Comparison of ENCODE assay signal across 8 cellular contexts in the genomic region with DNA sequence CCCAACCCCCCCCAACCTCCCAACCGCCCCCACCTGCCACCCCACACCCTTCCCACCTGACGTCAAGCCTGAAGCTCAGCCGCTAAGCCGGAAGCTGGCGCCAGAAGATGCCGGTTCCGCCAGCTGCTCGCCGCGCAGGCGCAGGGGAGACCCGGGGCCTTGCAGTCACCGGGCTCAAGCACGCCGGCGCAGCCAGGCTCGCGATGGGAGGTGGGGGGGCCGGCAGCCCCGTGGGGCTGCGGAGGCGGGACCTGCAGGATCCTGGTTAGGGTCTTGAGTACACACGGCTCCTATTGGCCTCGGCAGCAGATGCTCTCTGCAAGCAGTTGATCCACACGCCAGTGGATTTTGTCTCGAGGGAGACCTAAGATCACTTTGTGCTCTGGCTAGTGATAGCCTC. TPM values are rescaled to one million over a fixed set of nuclear protein-coding genes. Genes with fewer than 3 reads are reported as not detected.
A peak's percentile ranks its signal among the peaks of the same experiment; 100 is the strongest.
DNase-seq lines count a peak whose midpoint lies in the region; ATAC-seq and TF ChIP-seq lines count a peak whose summit lies in the region.

Gene LIG4, minus strand, starts transcription at position 109 of the 400 bp plus-strand sequence. CDS start 4,268 bp downstream, outside the sequence.

- ATAC-seq in HG02759 (IDR thresholded peaks at IDR 0.05; ENCODE audit: unreplicated experiment) = peak; percentile 74
- peak; percentile 75 for ATAC-seq in activated naive CD8-positive, alpha-beta T cell treated with anti-CD3 and anti-CD28 coated beads, Interleukin-2, amount 50 U/mL, for 24 hours

- DNase-seq in GM12865 (ENCODE audit: low read depth) (peak; percentile 97), NCI-H1417 (lab: John Stamatoyannopoulos, UW) (peak; percentile 96 to 98 (median 98)), cardiac septum (ENCODE audit: low spot score) (peak; percentile 96), trophoblast cell (peak; percentile 86 to 89), tibial nerve (ENCODE audit: low spot score in 2 of 2) (peak; percentile 51 to 60)
- peak; percentile 90 for DNase-seq in activated naive CD8-positive, alpha-beta T cell treated with anti-CD3 and anti-CD28 coated beads, Interleukin-2, amount 50 U/mL, for 24 hours

- H3K9me3 Mint-ChIP-seq in activated naive CD8-positive, alpha-beta T cell treated with anti-CD3 and anti-CD28 coated beads, Interleukin-2, amount 50 U/mL, for 24 hours = peaks cover 11% of the 10 kb centered on the region

- peaks cover 9% of the 10 kb centered on the region for H3K79me1 ChIP-seq in trophoblast cell (ENCODE audit: low read length)

- H3K14ac ChIP-seq in trophoblast cell (ENCODE audit: low read length) = no peak within 1 kb of the TSS

- peak within 1 kb of the TSS; percentile 49 for H3K9ac ChIP-seq in SU-DHL-6 (ENCODE audit: low read length)
- peak within 1 kb of the TSS; percentile 47 for H3K9ac ChIP-seq in trophoblast cell (ENCODE audit: low read length)

- TF ChIP-seq POLR2A in tibial nerve (IDR thresholded peaks at IDR 0.05) = no peak

- peak in 1 of 2 donors; percentile 64 for TF ChIP-seq EP300 in tibial nerve (IDR thresholded peaks at IDR 0.05)

- H3K4me1 ChIP-seq in trophoblast cell (ENCODE audit: control insufficient read depth in 1 of 2, insufficient read depth in 2 of 2, low read length in 2 of 2) (peaks cover 0 to 2% of the 10 kb centered on the region in 2 experiments), tibial nerve (peaks cover 0 to 51% (median 32%) of the 10 kb centered on the region in 4 donors)

- H3K27ac ChIP-seq in SU-DHL-6 (ENCODE audit: low read depth, low read length) (peak within 1 kb of the TSS; percentile 58), trophoblast cell (ENCODE audit: low read depth, low read length) (no peak within 1 kb of the TSS), tibial nerve (peak within 1 kb of the TSS in 3 of 4 donors; percentile 27 to 73 (median 71))

- H3K79me2 ChIP-seq in SU-DHL-6 (ENCODE audit: insufficient read depth, low read length) = peaks cover 35% of the 10 kb centered on the region
- H3K79me2 ChIP-seq in trophoblast cell (ENCODE audit: control insufficient read depth, insufficient read depth, low read length, poor library complexity) = peaks cover 10% of the 10 kb centered on the region

- 0 out of 2 replicates have a peak, but pooled peaks cover 3% of the 10 kb centered on the region for H4K20me1 ChIP-seq in SU-DHL-6 (ENCODE audit: low read depth, low read length)

- H3K36me3 ChIP-seq in SU-DHL-6 (ENCODE audit: low read length) (peaks cover 15% of the 10 kb centered on the region; the same call in 1 of the 2 replicates), trophoblast cell (ENCODE audit: control insufficient read depth in 1 of 2, insufficient read depth in 2 of 2, low read length in 2 of 2) (no peaks in the 10 kb centered on the region), tibial nerve (peaks cover 0 to 8% (median 0%) of the 10 kb centered on the region in 3 donors)

- H3K27ac Mint-ChIP-seq in activated naive CD8-positive, alpha-beta T cell treated with anti-CD3 and anti-CD28 coated beads, Interleukin-2, amount 50 U/mL, for 24 hours = peak within 1 kb of the TSS; percentile 81

- H4K91ac ChIP-seq in trophoblast cell (ENCODE audit: low read depth, low read length) = no peak within 1 kb of the TSS

- H3F3A ChIP-seq in SU-DHL-6 (ENCODE audit: insufficient read depth) = peaks cover 24% of the 10 kb centered on the region

- H3K4me3 Mint-ChIP-seq in activated naive CD8-positive, alpha-beta T cell treated with anti-CD3 and anti-CD28 coated beads, Interleukin-2, amount 50 U/mL, for 24 hours = peak within 1 kb of the TSS; percentile 87

- peak within 1 kb of the TSS; percentile 22 for H4K12ac ChIP-seq in trophoblast cell (ENCODE audit: low read depth, low read length)

- H2AFZ ChIP-seq in SU-DHL-6 (ENCODE audit: low read depth, low read length, severe bottlenecking) (peak within 1 kb of the TSS; percentile 77), trophoblast cell (ENCODE audit: insufficient read depth, low read length, poor library complexity) (peak within 1 kb of the TSS; percentile 66)

- no peak within 1 kb of the TSS for H2BK120ac ChIP-seq in trophoblast cell (ENCODE audit: insufficient read depth, low read length, poor library complexity)

- H3K4me3 ChIP-seq in GM12865 (ENCODE audit: low read depth, low read length) (peak within 1 kb of the TSS; percentile 73), SU-DHL-6 (ENCODE audit: insufficient read depth, low read length, poor library complexity, severe bottlenecking) (peak within 1 kb of the TSS; percentile 73), trophoblast cell (ENCODE audit: low read depth, low read length) (peak within 1 kb of the TSS; percentile 83), tibial nerve (peak within 1 kb of the TSS; percentile 23 to 57 (median 50))

- H3K4me2 ChIP-seq in SU-DHL-6 (ENCODE audit: low read depth, low read length, poor library complexity, severe bottlenecking) (peak within 1 kb of the TSS; percentile 91), trophoblast cell (ENCODE audit: low read length) (peak within 1 kb of the TSS; percentile 91)

- H3K4ac ChIP-seq in trophoblast cell (ENCODE audit: low read depth, low read length) = no peak within 1 kb of the TSS

- no peak within 1 kb of the TSS for H2BK12ac ChIP-seq in trophoblast cell (ENCODE audit: low read length)

- no peaks in the 10 kb centered on the region for H3K9me2 ChIP-seq in SU-DHL-6 (replicated peaks; ENCODE audit: insufficient read depth, low read length)

- TF ChIP-seq CTCF in GM12865 (IDR thresholded peaks at IDR 0.05; ENCODE audit: insufficient read depth, low read depth, low read length, missing control alignments) = no peak
- TF ChIP-seq CTCF in SU-DHL-6 (IDR thresholded peaks at IDR 0.05; ENCODE audit: insufficient read depth, low read length, poor library complexity, severe bottlenecking) = no peak
- no peak for TF ChIP-seq CTCF in tibial nerve (IDR thresholded peaks at IDR 0.05)

- H3K27me3 ChIP-seq in SU-DHL-6 (ENCODE audit: low read length) (no peaks in the 10 kb centered on the region), trophoblast cell (ENCODE audit: insufficient read depth, low read length) (no peaks in the 10 kb centered on the region), tibial nerve (no peaks in the 10 kb centered on the region)

- no peak within 1 kb of the TSS for H2BK5ac ChIP-seq in trophoblast cell (ENCODE audit: low read depth, low read length, poor library complexity)

- peaks cover 3% of the 10 kb centered on the region for H3K27me3 Mint-ChIP-seq in activated naive CD8-positive, alpha-beta T cell treated with anti-CD3 and anti-CD28 coated beads, Interleukin-2, amount 50 U/mL, for 24 hours

- no peak within 1 kb of the TSS for H3K18ac ChIP-seq in trophoblast cell (ENCODE audit: low read length)

- WGBS in trophoblast cell (ENCODE audit: extremely low coverage, insufficient coverage, insufficient read length) = no CpG with 5 or more reads among the region's 26 CpGs
- 0 to 2% methylated on average over 3 to 23 of the region's 26 CpGs for WGBS in tibial nerve, 2 donors

- intact Hi-C loops in cardiac septum (cut with DNase I) = no loop called here

- H2AK5ac ChIP-seq in trophoblast cell (ENCODE audit: low read length) = no peak within 1 kb of the TSS

- no peaks in the 10 kb centered on the region for H3K9me3 ChIP-seq in SU-DHL-6 (ENCODE audit: insufficient read depth, low read length)
- no peaks in the 10 kb centered on the region for H3K9me3 ChIP-seq in trophoblast cell (ENCODE audit: insufficient read depth, low read depth, low read length)
- no peaks in the 10 kb centered on the region for H3K9me3 ChIP-seq in tibial nerve

- H3K4me1 Mint-ChIP-seq in activated naive CD8-positive, alpha-beta T cell treated with anti-CD3 and anti-CD28 coated beads, Interleukin-2, amount 50 U/mL, for 24 hours = peaks cover 54% of the 10 kb centered on the region

- H4K8ac ChIP-seq in trophoblast cell (ENCODE audit: low read depth, low read length) = peak within 1 kb of the TSS; percentile 66

- no peak within 1 kb of the TSS for H3K23ac ChIP-seq in trophoblast cell (ENCODE audit: low read length)

- H3K36me3 Mint-ChIP-seq in activated naive CD8-positive, alpha-beta T cell treated with anti-CD3 and anti-CD28 coated beads, Interleukin-2, amount 50 U/mL, for 24 hours (ENCODE audit: low read depth) = peaks cover 20% of the 10 kb centered on the region

RNA-seq across cellular contexts. Expression of gene LIG4, which starts in this region (rescaled TPM):
- 11.4 TPM for total RNA-seq in cardiac septum
- polyA plus RNA-seq in trophoblast cell (2013) = 7.3 and 7.5 TPM in 2 replicates
- 1 to 10 TPM; 8.0 to 9.9 (median 9.4) TPM for total RNA-seq in tibial nerve
